Comparison of ENCODE assay signal across 23 cellular contexts in the genomic region with DNA sequence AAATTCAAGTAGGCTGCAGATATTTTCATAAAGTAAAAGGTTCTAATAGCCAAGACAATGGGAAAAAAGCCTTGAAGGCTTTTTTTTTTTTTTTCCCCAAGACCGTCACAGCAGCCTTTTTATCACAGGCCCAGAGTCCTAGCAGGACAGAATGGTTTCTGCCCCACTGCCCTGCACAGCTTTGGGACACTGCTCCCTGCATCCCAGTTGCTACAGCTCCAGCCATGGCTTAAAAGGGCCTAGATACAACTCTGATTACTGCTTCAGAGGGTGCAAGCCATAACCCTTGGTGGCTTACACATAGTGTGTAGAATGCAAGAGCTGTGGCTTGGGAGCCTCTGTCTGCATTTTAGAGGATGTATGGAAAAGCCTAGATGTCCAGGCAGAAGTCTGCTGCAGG.
"Had no signal": no experiment of that assay in that cellular context is flagged by ENCODE, and none has a peak within 500 bp of the region (broad histone marks: within the 10 kb centered on the region; RNA-seq: fewer than 3 reads in every experiment).

No MANE protein-coding gene starts in this region.

- DNase-seq: colonic mucosa; cortex of kidney; dermis blood vessel endothelial cell; dorsolateral prefrontal cortex; effector CD4-positive, alpha-beta T cell; effector CD8-positive, alpha-beta T cell; effector memory CD4-positive, alpha-beta T cell; effector memory CD8-positive, alpha-beta T cell; endodermal cell; erythroblast; esophagus squamous epithelium; foreskin fibroblast; foreskin keratinocyte; foreskin melanocyte; gastrocnemius medialis; glutamatergic neuron; head of caudate nucleus; heart left ventricle; heart right ventricle had no signal

- H3K4me3 ChIP-seq: colonic mucosa, coronary artery, dorsolateral prefrontal cortex, esophagus muscularis mucosa, esophagus squamous epithelium, gastrocnemius medialis, gastroesophageal sphincter, heart left ventricle, heart right ventricle had no signal

- H3K9me3 ChIP-seq: colonic mucosa, esophagus squamous epithelium, gastrocnemius medialis had no signal

- H3K27ac ChIP-seq: colonic mucosa, coronary artery, epithelial cell of prostate, esophagus muscularis mucosa, esophagus squamous epithelium, foreskin keratinocyte, gastrocnemius medialis, gastroesophageal sphincter, heart left ventricle, heart right ventricle had no signal

- H3K36me3 ChIP-seq: colonic mucosa, esophagus muscularis mucosa, esophagus squamous epithelium, gastrocnemius medialis, gastroesophageal sphincter, heart left ventricle, heart right ventricle had no signal

- H3K4me1 ChIP-seq: colonic mucosa, esophagus muscularis mucosa, esophagus squamous epithelium, foreskin keratinocyte, gastrocnemius medialis, gastroesophageal sphincter, heart left ventricle, heart right ventricle had no signal
